ENCODE assay signal across 8 cellular contexts in genomic region chr17:39450847-39451581, GRCh38. TPM values are rescaled to one million over a fixed set of nuclear protein-coding genes. Genes with fewer than 3 reads are reported as not detected.
DNase-seq lines count a peak whose midpoint lies in the region; ATAC-seq, FAIRE-seq and TF ChIP-seq lines count a peak whose summit lies in the region.

Gene MED1, minus strand, starts transcription at chr17:39451263. Its CDS starts 201 bp downstream, at chr17:39451062.

- H4K20me1 ChIP-seq in Loucy (ENCODE audit: insufficient read depth, low read length, poor library complexity, severe bottlenecking), result peaks cover 25% of the 10 kb centered on the region

- H3K9ac ChIP-seq in Loucy (ENCODE audit: low read depth, low read length, poor library complexity, severe bottlenecking), result peak within 1 kb of the TSS; percentile 95

- peak; percentile 99 for DNase-seq in EH (ENCODE audit: low read depth)
- DNase-seq in H54 (ENCODE audit: insufficient read length, low spot score), result peak; percentile 94
- peak; percentile 85 for DNase-seq in activated T-helper 9 cell treated with anti-CD3 and anti-CD28 coated beads, Interleukin-2, amount 50 U/mL, for 16 hours (ENCODE audit: low read depth)
- DNase-seq in fibroblast of peridontal ligament (ENCODE audit: extremely low read depth), result peak; percentile 99
- peak; percentile 94 for DNase-seq in natural killer cell treated with Interleukin-12 subunit alpha and Interleukin-12 subunit beta and Interleukin-15 and Interleukin-18, amount 100 ng/mL, for 72 hours (ENCODE audit: low spot score)
- DNase-seq in stimulated activated naive CD8-positive, alpha-beta T cell treated with anti-CD3 and anti-CD28 coated beads, Interleukin-15, Interleukin-2, amounts not matched to agents 100 U/mL and 50 U/mL, for 24 hours, result peak; percentile 92

- peak within 1 kb of the TSS; percentile 99 for H3K4me3 ChIP-seq in Loucy (ENCODE audit: low read length, poor library complexity, severe bottlenecking)

- peaks cover 56% of the 10 kb centered on the region for H3K79me2 ChIP-seq in Loucy (ENCODE audit: insufficient read depth, low read length)

- no peaks in the 10 kb centered on the region for H3K9me3 ChIP-seq in Loucy (ENCODE audit: insufficient read depth, low read depth, low read length)

- peak within 1 kb of the TSS; percentile 96 for H3K4me3 Mint-ChIP-seq in natural killer cell treated with Interleukin-12 subunit alpha and Interleukin-12 subunit beta and Interleukin-15 and Interleukin-18, amount 100 ng/mL, for 72 hours

- peaks cover 4% of the 10 kb centered on the region for H3K36me3 Mint-ChIP-seq in natural killer cell treated with Interleukin-12 subunit alpha and Interleukin-12 subunit beta and Interleukin-15 and Interleukin-18, amount 100 ng/mL, for 72 hours

- TF ChIP-seq CTCF in Loucy (conservative IDR thresholded peaks at IDR 0.05; ENCODE audit: low read length), result no peak

- TF ChIP-seq POLR2A in H54 (IDR thresholded peaks at IDR 0.05; ENCODE audit: low read depth, low read length), result peak; percentile 46; the same call in 1 of the 2 replicates
- peak; percentile 90 for TF ChIP-seq POLR2A in Raji (IDR thresholded peaks at IDR 0.05; ENCODE audit: insufficient read depth, low read depth, low read length)

- H2AFZ ChIP-seq in Loucy (ENCODE audit: low read length), result peak within 1 kb of the TSS; percentile 94

- peak; percentile 99 for ATAC-seq in natural killer cell treated with Interleukin-12 subunit alpha and Interleukin-12 subunit beta and Interleukin-15 and Interleukin-18, amount 100 ng/mL, for 72 hours
- ATAC-seq in stimulated activated naive CD8-positive, alpha-beta T cell treated with anti-CD3 and anti-CD28 coated beads, Interleukin-15, Interleukin-2, amounts not matched to agents 100 U/mL and 50 U/mL, for 24 hours, result peak; percentile 100

- FAIRE-seq in H54 (lab: Jason Lieb, UNC), result peak; percentile 87

- H3K36me3 ChIP-seq in Loucy (ENCODE audit: insufficient read depth, low read length), result peaks cover 8% of the 10 kb centered on the region; the same call in 1 of the 2 replicates

- H3K27me3 ChIP-seq in Loucy (ENCODE audit: insufficient read depth, low read length, poor library complexity, severe bottlenecking), result no peaks in the 10 kb centered on the region

- H3F3A ChIP-seq in Loucy (ENCODE audit: low read depth), result peaks cover 4% of the 10 kb centered on the region; the same call in 1 of the 2 replicates

- no peaks in the 10 kb centered on the region for H3K9me3 Mint-ChIP-seq in natural killer cell treated with Interleukin-12 subunit alpha and Interleukin-12 subunit beta and Interleukin-15 and Interleukin-18, amount 100 ng/mL, for 72 hours

- H3K27me3 Mint-ChIP-seq in natural killer cell treated with Interleukin-12 subunit alpha and Interleukin-12 subunit beta and Interleukin-15 and Interleukin-18, amount 100 ng/mL, for 72 hours, result no peaks in the 10 kb centered on the region

- peaks cover 25% of the 10 kb centered on the region for H3K4me1 ChIP-seq in Loucy (ENCODE audit: insufficient read depth, low read length, poor library complexity, severe bottlenecking)

- peaks cover 13 to 15% of the 10 kb centered on the region in 2 donors for H3K4me1 Mint-ChIP-seq in natural killer cell treated with Interleukin-12 subunit alpha and Interleukin-12 subunit beta and Interleukin-15 and Interleukin-18, amount 100 ng/mL, for 72 hours (ENCODE audit: low read depth in 2 of 2)

- peak within 1 kb of the TSS; percentile 98 for H3K4me2 ChIP-seq in Loucy (ENCODE audit: low read depth, low read length, poor library complexity, severe bottlenecking)

- H3K27ac Mint-ChIP-seq in natural killer cell treated with Interleukin-12 subunit alpha and Interleukin-12 subunit beta and Interleukin-15 and Interleukin-18, amount 100 ng/mL, for 72 hours, result peak within 1 kb of the TSS; percentile 98 to 99

- H3K9me2 ChIP-seq in Loucy (replicated peaks; ENCODE audit: low read depth, low read length), result no peaks in the 10 kb centered on the region

RNA-seq across cellular contexts. Expression of gene MED1, which starts in this region (rescaled TPM):
- total RNA-seq in natural killer cell treated with Interleukin-12 subunit alpha and Interleukin-12 subunit beta and Interleukin-15 and Interleukin-18, amount 100 ng/mL, for 72 hours, result 10 to 100 TPM; 66.1 to 67.2 TPM

Comparison
In these comparisons a context has a peak if more than half of its experiments do, and no peak if none do; other contexts are left out.
1. Peak in every context shown above with its lines: DNase-seq, ATAC-seq and H3K4me3 ChIP-seq.